In the genomic region with DNA sequence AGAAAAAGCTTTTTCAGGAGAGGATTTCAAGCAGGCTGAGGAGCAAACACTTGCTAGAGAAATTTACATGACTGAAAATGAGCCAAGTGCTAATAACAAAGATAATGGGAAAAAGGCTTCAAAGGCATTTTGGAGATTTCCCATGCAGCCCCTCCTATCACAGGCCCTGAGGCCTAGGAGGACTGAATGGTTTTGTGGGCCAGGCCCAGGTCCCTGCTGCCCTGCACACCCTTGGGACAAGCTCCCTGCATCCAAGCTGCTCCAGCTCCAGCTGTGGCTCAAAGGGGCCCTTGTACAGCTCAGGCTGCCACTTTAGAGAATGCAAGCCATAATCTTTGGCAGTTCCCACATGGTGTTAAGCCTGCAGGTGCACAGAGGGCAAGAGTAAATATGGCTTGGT, we compare ENCODE assay signal across 18 cellular contexts.
DNase-seq lines count a peak whose midpoint lies in the region; ATAC-seq and TF ChIP-seq lines count a peak whose summit lies in the region.
"Had no signal": no experiment of that assay in that cellular context is flagged by ENCODE, and none has a peak within 500 bp of the region (broad histone marks: within the 10 kb centered on the region; RNA-seq: fewer than 3 reads in every experiment).

No MANE protein-coding gene starts in this region.

- H3K27ac ChIP-seq in IMR-90 (ENCODE audit: insufficient read depth, low read length) (no peak overlapping the region), endodermal cell (ENCODE audit: low read depth, low read length) (no peak overlapping the region), trophoblast cell (ENCODE audit: low read depth, low read length) (no peak overlapping the region), spleen (no peak overlapping the region)
- H3K27ac ChIP-seq: BLaER1, C4-2B had no signal

- no peak overlapping the region for H3K4me2 ChIP-seq in IMR-90 (ENCODE audit: low read depth, low read length)
- no peak overlapping the region for H3K4me2 ChIP-seq in trophoblast cell (ENCODE audit: low read length)
- H3K4me2 ChIP-seq: BLaER1, GM23338 had no signal

- CTCF ChIA-PET in IMR-90 (lab: Yijun Ruan, JAX), result no interaction called here

- BruUV-seq in IMR-90 (replicated peaks; lab: Mats Ljungman, UMichigan), result no TSS peak

- H3K36me3 ChIP-seq in IMR-90 (ENCODE audit: control insufficient read depth, insufficient read depth, low read length) (no peaks in the 10 kb centered on the region), endodermal cell (ENCODE audit: control insufficient read depth, insufficient read depth, low read length) (no peaks in the 10 kb centered on the region), trophoblast cell (ENCODE audit: control insufficient read depth in 1 of 2, insufficient read depth in 2 of 2, low read length in 2 of 2) (peaks cover 0 to 1% of the 10 kb centered on the region in 2 experiments), spleen (no peaks in the 10 kb centered on the region)
- H3K36me3 ChIP-seq: BLaER1 had no signal

- no peak overlapping the region for H2AK9ac ChIP-seq in IMR-90 (replicated peaks; ENCODE audit: low read depth, low read length, poor library complexity)

- no peak overlapping the region for H3K4me3 Mint-ChIP-seq in endodermal cell
- no peak overlapping the region for H3K4me3 Mint-ChIP-seq in activated T-cell treated with anti-CD3 and anti-CD28 coated beads, Interleukin-2, amount 50 U/mL, for 4 hours
- H3K4me3 Mint-ChIP-seq: B cell; CD4-positive, CD25-positive, alpha-beta regulatory T cell; CD8-positive, alpha-beta T cell; GM23338; H9; HFFc6 had no signal

- TF ChIP-seq POLR2A in IMR-90 (IDR thresholded peaks at IDR 0.05; ENCODE audit: low read depth, low read length) (no peak), spleen (IDR thresholded peaks at IDR 0.05) (no peak)

- H4K8ac ChIP-seq in IMR-90 (ENCODE audit: low read depth in 2 of 2, low read length in 2 of 2), result no peak overlapping the region
- no peak overlapping the region for H4K8ac ChIP-seq in trophoblast cell (ENCODE audit: low read depth, low read length)

- no peak overlapping the region for H3K56ac ChIP-seq in IMR-90 (ENCODE audit: extremely low read depth, insufficient read depth, low read length)

- no peak for TF ChIP-seq RAD21 in IMR-90 (IDR thresholded peaks at IDR 0.05; ENCODE audit: low read length)

- H3K18ac ChIP-seq in IMR-90 (ENCODE audit: low read depth, low read length), result no peak overlapping the region
- H3K18ac ChIP-seq in trophoblast cell (ENCODE audit: low read length), result no peak overlapping the region

- H3K4me3 ChIP-seq in IMR-90 (ENCODE audit: insufficient read depth, low read depth, low read length) (no peak overlapping the region), endodermal cell (ENCODE audit: low read length) (peak overlapping the region; percentile 18), trophoblast cell (ENCODE audit: low read depth, low read length) (peak overlapping the region; percentile 44), spleen (no peak overlapping the region)
- H3K4me3 ChIP-seq: BLaER1, GM23338 had no signal

- H3K9ac ChIP-seq in IMR-90 (ENCODE audit: low read depth, low read length) (no peak overlapping the region), endodermal cell (ENCODE audit: extremely low read depth, low read length, poor library complexity, severe bottlenecking) (no peak overlapping the region), trophoblast cell (ENCODE audit: low read length) (no peak overlapping the region)
- H3K9ac ChIP-seq: BLaER1 had no signal

- H3K27me3 ChIP-seq in IMR-90 (ENCODE audit: control insufficient read depth, insufficient read depth, low read length) (no peaks in the 10 kb centered on the region), endodermal cell (ENCODE audit: control insufficient read depth, insufficient read depth, low read length, poor library complexity, severe bottlenecking) (no peaks in the 10 kb centered on the region), trophoblast cell (ENCODE audit: insufficient read depth, low read length) (no peaks in the 10 kb centered on the region), spleen (replicated peaks in 1 of 7) (no peaks in the 10 kb centered on the region)
- H3K27me3 ChIP-seq: BLaER1 had no signal

- no peaks in the 10 kb centered on the region for H3K27me3 Mint-ChIP-seq in endodermal cell (ENCODE audit: insufficient read depth)
- H3K27me3 Mint-ChIP-seq in activated T-cell treated with anti-CD3 and anti-CD28 coated beads, Interleukin-2, amount 50 U/mL, for 4 hours (ENCODE audit: low read depth), result no peaks in the 10 kb centered on the region
- H3K27me3 Mint-ChIP-seq: B cell; CD4-positive, CD25-positive, alpha-beta regulatory T cell had no signal

- H3K4me1 ChIP-seq in IMR-90 (ENCODE audit: control insufficient read depth, insufficient read depth, low read length) (no peaks in the 10 kb centered on the region; the same call in 1 of the 2 replicates), endodermal cell (ENCODE audit: control insufficient read depth, insufficient read depth, low read length) (no peaks in the 10 kb centered on the region), trophoblast cell (ENCODE audit: control insufficient read depth in 1 of 2, insufficient read depth in 2 of 2, low read length in 2 of 2) (no peaks in the 10 kb centered on the region), spleen (no peaks in the 10 kb centered on the region)
- H3K4me1 ChIP-seq: Caco-2 had no signal

- H2AK5ac ChIP-seq in IMR-90 (ENCODE audit: low read depth, low read length), result 0 out of 2 replicates have a peak overlapping the region, but pooled peaks have one; percentile 24
- no peak overlapping the region for H2AK5ac ChIP-seq in trophoblast cell (ENCODE audit: low read length)

- dilution Hi-C loops in IMR-90 (cut with HindIII; ENCODE audit: low sequenced_read_pairs, unreplicated experiment), result no loop called here

- ATAC-seq in IMR-90 (ENCODE audit: low read depth) (no peak), HG03039 (IDR thresholded peaks at IDR 0.05; ENCODE audit: unreplicated experiment) (no peak)
- ATAC-seq in activated T-cell treated with anti-CD3 and anti-CD28 coated beads, Interleukin-2, amount 50 U/mL, for 4 hours, result no peak
- ATAC-seq: CD8-positive, alpha-beta T cell; GM23338; HCT116 had no signal

- H3K23ac ChIP-seq in IMR-90 (ENCODE audit: low read depth, low read length), result no peak overlapping the region
- no peak overlapping the region for H3K23ac ChIP-seq in trophoblast cell (ENCODE audit: low read length)

- intact Hi-C loops in IMR-90 (cut with micrococcal nuclease), result no loop called here
- intact Hi-C loops in spleen (cut with DNase I; ENCODE audit: low total_unique reads), result no loop called here

- peaks cover 13% of the 10 kb centered on the region for H3K9me3 ChIP-seq in IMR-90 (ENCODE audit: control insufficient read depth, insufficient read depth, low read length)
- peaks cover 77% of the 10 kb centered on the region for H3K9me3 ChIP-seq in endodermal cell (ENCODE audit: control insufficient read depth, low read length)
- peaks cover 7% of the 10 kb centered on the region for H3K9me3 ChIP-seq in trophoblast cell (ENCODE audit: insufficient read depth, low read depth, low read length)
- H3K9me3 ChIP-seq in spleen, result peaks cover 0 to 33% (median 25%) of the 10 kb centered on the region in 8 donors

- no peak overlapping the region for H2BK12ac ChIP-seq in trophoblast cell (ENCODE audit: low read length)

- H4K20me1 ChIP-seq in IMR-90 (ENCODE audit: insufficient read depth, low read length), result no peaks in the 10 kb centered on the region
- H4K20me1 ChIP-seq: BLaER1 had no signal

- no peak overlapping the region for H4K12ac ChIP-seq in trophoblast cell (ENCODE audit: low read depth, low read length)

- POLR2A ChIA-PET in IMR-90 (lab: Charles Lee; ENCODE audit: unreplicated experiment), result no interaction called here

- in situ Hi-C loops in IMR-90 (cut with MboI; ENCODE audit: low sequenced_read_pairs), result no loop called here

- peaks cover 7% of the 10 kb centered on the region for H3K36me3 Mint-ChIP-seq in endodermal cell (ENCODE audit: low read depth)
- H3K36me3 Mint-ChIP-seq in activated T-cell treated with anti-CD3 and anti-CD28 coated beads, Interleukin-2, amount 50 U/mL, for 4 hours (ENCODE audit: insufficient read depth), result no peaks in the 10 kb centered on the region
- H3K36me3 Mint-ChIP-seq: CD4-positive, CD25-positive, alpha-beta regulatory T cell; CD8-positive, alpha-beta T cell had no signal

- no peak overlapping the region for H3K14ac ChIP-seq in IMR-90 (replicated peaks; ENCODE audit: low read depth, low read length)
- no peak overlapping the region for H3K14ac ChIP-seq in trophoblast cell (ENCODE audit: low read length)

- H4K91ac ChIP-seq in IMR-90 (ENCODE audit: insufficient read depth, low read depth, low read length), result no peak overlapping the region
- no peak overlapping the region for H4K91ac ChIP-seq in trophoblast cell (ENCODE audit: low read depth, low read length)

- TF ChIP-seq CTCF in IMR-90 (conservative IDR thresholded peaks at IDR 0.05; ENCODE audit: low read depth, low read length), result no peak
- TF ChIP-seq CTCF in endodermal cell (conservative IDR thresholded peaks at IDR 0.05), result no peak
- no peak for TF ChIP-seq CTCF in spleen (IDR thresholded peaks at IDR 0.05 in 8 of 11, conservative IDR thresholded peaks at IDR 0.05 in 3 of 11)

- no peak overlapping the region for H4K5ac ChIP-seq in IMR-90 (ENCODE audit: low read depth, low read length)

- H2AFZ ChIP-seq in IMR-90 (replicated peaks; ENCODE audit: low read length, poor library complexity) (no peak overlapping the region), trophoblast cell (ENCODE audit: insufficient read depth, low read length, poor library complexity) (no peak overlapping the region)
- H2AFZ ChIP-seq: GM23338 had no signal

- H3K4ac ChIP-seq in IMR-90 (ENCODE audit: low read depth, low read length), result no peak overlapping the region
- H3K4ac ChIP-seq in trophoblast cell (ENCODE audit: low read depth, low read length), result no peak overlapping the region

- no peak overlapping the region for H2BK120ac ChIP-seq in IMR-90 (ENCODE audit: low read depth, low read length)
- H2BK120ac ChIP-seq in trophoblast cell (ENCODE audit: insufficient read depth, low read length, poor library complexity), result no peak overlapping the region

- DNase-seq in IMR-90 (no peak), endodermal cell (no peak), trophoblast cell (no peak), spleen (no peak)
- no peak for DNase-seq in activated T-cell treated with anti-CD3 and anti-CD28 coated beads, Interleukin-2, amount 50 U/mL, for 4 hours
- DNase-seq: Caco-2; CD4-positive, CD25-positive, alpha-beta regulatory T cell; CD8-positive, alpha-beta T cell; DMS153; DND-41; H9; HFFc6 had no signal

- H3K79me2 ChIP-seq in trophoblast cell (ENCODE audit: control insufficient read depth, insufficient read depth, low read length, poor library complexity), result no peaks in the 10 kb centered on the region

- peaks cover 3% of the 10 kb centered on the region for H3K4me1 Mint-ChIP-seq in endodermal cell
- no peaks in the 10 kb centered on the region for H3K4me1 Mint-ChIP-seq in activated T-cell treated with anti-CD3 and anti-CD28 coated beads, Interleukin-2, amount 50 U/mL, for 4 hours (ENCODE audit: low read depth)
- H3K4me1 Mint-ChIP-seq: CD4-positive, CD25-positive, alpha-beta regulatory T cell; GM23338; H9 had no signal

- H3K79me1 ChIP-seq in IMR-90 (ENCODE audit: low read depth in 1 of 2, low read length in 2 of 2) (no peaks in the 10 kb centered on the region), trophoblast cell (ENCODE audit: low read length) (no peaks in the 10 kb centered on the region)

- H2BK15ac ChIP-seq in IMR-90 (ENCODE audit: low read depth, low read length), result no peak overlapping the region

- H2BK20ac ChIP-seq in IMR-90 (ENCODE audit: low read depth, low read length), result no peak overlapping the region

- H3K9me1 ChIP-seq in IMR-90 (ENCODE audit: insufficient read depth, low read length), result no peaks in the 10 kb centered on the region

- H3K9me3 Mint-ChIP-seq in endodermal cell, result peaks cover 76% of the 10 kb centered on the region
- peaks cover 10% of the 10 kb centered on the region for H3K9me3 Mint-ChIP-seq in activated T-cell treated with anti-CD3 and anti-CD28 coated beads, Interleukin-2, amount 50 U/mL, for 4 hours

- no peak overlapping the region for H3K27ac Mint-ChIP-seq in endodermal cell
- H3K27ac Mint-ChIP-seq: B cell; CD4-positive, CD25-positive, alpha-beta regulatory T cell; CD8-positive, alpha-beta T cell; GM23338; H9; HFFc6 had no signal

- H2BK5ac ChIP-seq in IMR-90 (ENCODE audit: low read depth, low read length, poor library complexity, severe bottlenecking), result no peak overlapping the region
- no peak overlapping the region for H2BK5ac ChIP-seq in trophoblast cell (ENCODE audit: low read depth, low read length, poor library complexity)

Comparison
In these comparisons a context has a peak if more than half of its experiments do, and no peak if none do; other contexts are left out.
1. H3K4me3 ChIP-seq: peak in endodermal cell (single experiment) and trophoblast cell (single experiment); none in IMR-90 (single experiment) and spleen (0 of 8).